In genomic region chr2:98102315-98102714, GRCh38 we compare ENCODE assay signal across 3 cellular contexts. TPM values are rescaled to one million over a fixed set of nuclear protein-coding genes. Genes with fewer than 3 reads are reported as not detected.
"Had no signal": no experiment of that assay in that cellular context is flagged by ENCODE, and none has a peak within 500 bp of the region (broad histone marks: within the 10 kb centered on the region; RNA-seq: fewer than 3 reads in every experiment).

No MANE protein-coding gene starts in this region.

RNA-seq across cellular contexts. Expression of gene VWA3B, which starts 15.3 kb away (rescaled TPM):
- total RNA-seq: subcutaneous adipose tissue, suprapubic skin, vagina had no signal
